14 cellular contexts compared by ENCODE assay signal in genomic region chr5:41683181-41683580, GRCh38.
A peak's percentile ranks its signal among the peaks of the same experiment; 100 is the strongest.
DNase-seq lines count a peak whose midpoint lies in the region; ATAC-seq, FAIRE-seq and TF ChIP-seq lines count a peak whose summit lies in the region.
"Had no signal": no experiment of that assay in that cellular context is flagged by ENCODE, and none has a peak within 500 bp of the region (broad histone marks: within the 10 kb centered on the region; RNA-seq: fewer than 3 reads in every experiment).

No MANE protein-coding gene starts in this region.

- in situ Hi-C loops in GM12878 (cut with MboI): no loop called here

- H3K27me3 ChIP-seq in GM12878 (replicated peaks in 1 of 2; ENCODE audit: control insufficient read depth in 2 of 2, insufficient read depth in 2 of 2, low read length in 1 of 2): no peaks in the 10 kb centered on the region
- peaks cover 0 to 2% of the 10 kb centered on the region in 2 donors for H3K27me3 ChIP-seq in naive thymus-derived CD4-positive, alpha-beta T cell (ENCODE audit: control insufficient read depth in 2 of 2, insufficient read depth in 2 of 2, low read length in 2 of 2)

- TF ChIP-seq POLR2A in GM12878 (IDR thresholded peaks at IDR 0.05; ENCODE audit: low read depth, low read length) (no peak), lower leg skin (IDR thresholded peaks at IDR 0.05) (no peak)

- H3K27ac ChIP-seq in GM12878 (ENCODE audit: control insufficient read depth, insufficient read depth): no peak overlapping the region
- H3K27ac ChIP-seq in naive thymus-derived CD4-positive, alpha-beta T cell (ENCODE audit: low read depth, low read length): no peak overlapping the region
- H3K27ac ChIP-seq: coronary artery, parathyroid adenoma, WERI-Rb-1 had no signal

- no peaks in the 10 kb centered on the region for H3K9me3 ChIP-seq in GM12878 (replicated peaks; ENCODE audit: control insufficient read depth, insufficient read depth, low read length)
- H3K9me3 ChIP-seq in naive thymus-derived CD4-positive, alpha-beta T cell (ENCODE audit: control insufficient read depth in 2 of 3, low read length in 3 of 3): no peaks in the 10 kb centered on the region

- TF ChIP-seq EP300 in GM12878 (IDR thresholded peaks at IDR 0.05; ENCODE audit: borderline replicate concordance in 1 of 2, control insufficient read depth in 1 of 2, low read depth in 2 of 2, low read length in 2 of 2): no peak

- peaks cover 0 to 13% (median 3%) of the 10 kb centered on the region in 11 donors for H3K9me3 Mint-ChIP-seq in naive thymus-derived CD4-positive, alpha-beta T cell

- no peak overlapping the region for H3K4me2 ChIP-seq in GM12878 (ENCODE audit: control insufficient read depth, insufficient read depth)

- intact Hi-C loops in GM12878 (cut with micrococcal nuclease; ENCODE audit: unreplicated experiment) (no loop called here), lower leg skin (cut with DNase I; ENCODE audit: low total_unique reads) (no loop called here)
- intact Hi-C loops in naive thymus-derived CD4-positive, alpha-beta T cell (cut with micrococcal nuclease): no loop called here

- ATAC-seq in GM18867 (IDR thresholded peaks at IDR 0.05; ENCODE audit: unreplicated experiment) (peak; percentile 61), GM19467 (IDR thresholded peaks at IDR 0.05; ENCODE audit: unreplicated experiment) (peak; percentile 62), HG02870 (IDR thresholded peaks at IDR 0.05; ENCODE audit: unreplicated experiment) (peak; percentile 62), GM12878 (peak; percentile 85)
- ATAC-seq in naive thymus-derived CD4-positive, alpha-beta T cell: no peak
- ATAC-seq: activated CD8-positive, alpha-beta memory T cell treated with anti-CD3 and anti-CD28 coated beads, Interleukin-2, amount 10 ng/mL, durations not matched to agents 7 days and 5 days; Right ventricle myocardium inferior had no signal

- FAIRE-seq in GM12878 (lab: Jason Lieb, UNC): no peak

- H3K79me2 ChIP-seq in GM12878 (ENCODE audit: control insufficient read depth, insufficient read depth, low read length): no peaks in the 10 kb centered on the region
- H3K79me2 ChIP-seq: parathyroid adenoma had no signal

- DNase-seq in GM12878 (ENCODE audit: low read depth, low spot score) (no peak), activated gamma-delta T cell treated with Interleukin-2 at 50 U/mL for 16 hours (no peak), lower leg skin (ENCODE audit: low spot score in 2 of 2) (no peak)
- no peak for DNase-seq in naive thymus-derived CD4-positive, alpha-beta T cell
- DNase-seq: activated CD8-positive, alpha-beta memory T cell treated with anti-CD3 and anti-CD28 coated beads, Interleukin-2, amount 10 ng/mL, durations not matched to agents 7 days and 5 days; AML-193; NCI-H345; WERI-Rb-1 had no signal

- H3K36me3 Mint-ChIP-seq in naive thymus-derived CD4-positive, alpha-beta T cell: no peaks in the 10 kb centered on the region
- H3K36me3 Mint-ChIP-seq: activated CD8-positive, alpha-beta memory T cell treated with anti-CD3 and anti-CD28 coated beads, Interleukin-2, amount 10 ng/mL, durations not matched to agents 7 days and 5 days had no signal

- no peak overlapping the region for H2AFZ ChIP-seq in GM12878 (ENCODE audit: control insufficient read depth, low read depth, low read length)
- H2AFZ ChIP-seq: parathyroid adenoma had no signal

- CTCF ChIA-PET in GM12878 (lab: Yijun Ruan, JAX): interaction anchor here (0.9 to 2.3 kb wide), 2 partner anchors 9 to 173 kb away, joined by 3 to 7 read pairs; no protein-coding TSS in a partner anchor
- CTCF ChIA-PET in naive thymus-derived CD4-positive, alpha-beta T cell (lab: Charles Lee): no interaction called here

- H3K27ac Mint-ChIP-seq in naive thymus-derived CD4-positive, alpha-beta T cell: no peak overlapping the region
- H3K27ac Mint-ChIP-seq: activated CD8-positive, alpha-beta memory T cell treated with anti-CD3 and anti-CD28 coated beads, Interleukin-2, amount 10 ng/mL, durations not matched to agents 7 days and 5 days had no signal

- peaks cover 0 to 1% (median 0%) of the 10 kb centered on the region in 7 donors for H3K4me1 Mint-ChIP-seq in naive thymus-derived CD4-positive, alpha-beta T cell
- H3K4me1 Mint-ChIP-seq: activated CD8-positive, alpha-beta memory T cell treated with anti-CD3 and anti-CD28 coated beads, Interleukin-2, amount 10 ng/mL, durations not matched to agents 7 days and 5 days had no signal

- H3K36me3 ChIP-seq in GM12878 (ENCODE audit: control insufficient read depth in 2 of 2, insufficient read depth in 2 of 2, low read length in 1 of 2): no peaks in the 10 kb centered on the region
- H3K36me3 ChIP-seq in naive thymus-derived CD4-positive, alpha-beta T cell (ENCODE audit: control insufficient read depth in 2 of 3, insufficient read depth in 3 of 3, low read length in 3 of 3): no peaks in the 10 kb centered on the region
- H3K36me3 ChIP-seq: WERI-Rb-1 had no signal

- no peak overlapping the region for H3K4me3 Mint-ChIP-seq in naive thymus-derived CD4-positive, alpha-beta T cell
- H3K4me3 Mint-ChIP-seq: activated CD8-positive, alpha-beta memory T cell treated with anti-CD3 and anti-CD28 coated beads, Interleukin-2, amount 10 ng/mL, durations not matched to agents 7 days and 5 days had no signal

- TF ChIP-seq CTCF in GM12878 (IDR thresholded peaks at IDR 0.05 in 2 of 3, conservative IDR thresholded peaks at IDR 0.05 in 1 of 3; ENCODE audit: control insufficient read depth in 2 of 3, extremely low read depth in 1 of 3, insufficient read depth in 1 of 3, low read depth in 3 of 3, low read length in 3 of 3) (no peak), lower leg skin (IDR thresholded peaks at IDR 0.05) (no peak)

- no peaks in the 10 kb centered on the region for H3K4me1 ChIP-seq in GM12878 (ENCODE audit: control insufficient read depth, insufficient read depth, low read length)
- H3K4me1 ChIP-seq in naive thymus-derived CD4-positive, alpha-beta T cell (ENCODE audit: control insufficient read depth in 2 of 2, insufficient read depth in 2 of 2, low read length in 2 of 2): no peaks in the 10 kb centered on the region
- H3K4me1 ChIP-seq: parathyroid adenoma had no signal

- H3K4me3 ChIP-seq in GM12878 (no peak overlapping the region), lower leg skin (ENCODE audit: low read depth, poor library complexity, severe bottlenecking) (no peak overlapping the region)
- no peak overlapping the region for H3K4me3 ChIP-seq in naive thymus-derived CD4-positive, alpha-beta T cell (ENCODE audit: low read length)
- H3K4me3 ChIP-seq: coronary artery had no signal

- WGBS in GM12878 (ENCODE audit: insufficient coverage, insufficient replicate concordance, low lambda C conversion rate, missing lambda C conversion rate): 14% methylated on average over 3 of the region's 3 CpGs
- 74 to 75% methylated on average over 3 of the region's 3 CpGs for WGBS in lower leg skin, 2 donors

- H4K20me1 ChIP-seq in GM12878 (ENCODE audit: control insufficient read depth, insufficient read depth): no peaks in the 10 kb centered on the region

- SMC1A ChIA-PET in GM12878 (lab: Charles Lee; ENCODE audit: uncharacterized antibody, unreplicated experiment): interaction anchor here (1.2 kb wide), 1 partner anchor 160 kb away, joined by 4 read pairs; no protein-coding TSS in a partner anchor

- TF ChIP-seq RAD21 in GM12878 (IDR thresholded peaks at IDR 0.05; ENCODE audit: insufficient read depth, low read depth, low read length): no peak

- RAD21 ChIA-PET in GM12878 (lab: Charles Lee; ENCODE audit: unreplicated experiment): no interaction called here

- peaks cover 5 to 23% (median 17%) of the 10 kb centered on the region in 5 donors for H3K27me3 Mint-ChIP-seq in naive thymus-derived CD4-positive, alpha-beta T cell

- POLR2A ChIA-PET in GM12878 (lab: Charles Lee): no interaction called here
- POLR2A ChIA-PET in naive thymus-derived CD4-positive, alpha-beta T cell (lab: Charles Lee): no interaction called here

- BruUV-seq in GM12878 (replicated peaks; lab: Mats Ljungman, UMichigan): no TSS peak

- H3K9ac ChIP-seq in GM12878 (ENCODE audit: control insufficient read depth, insufficient read depth, low read length): no peak overlapping the region
- H3K9ac ChIP-seq: parathyroid adenoma had no signal

TF ChIP-seq in GM12878, 131 proteins besides CTCF, POLR2A, EP300 and RAD21 (continues in another document):
- TF ChIP-seq PAX8 (IDR thresholded peaks at IDR 0.05) (no peak), CHD2 (IDR thresholded peaks at IDR 0.05; ENCODE audit: borderline replicate concordance, low read depth, low read length) (no peak), MYB (IDR thresholded peaks at IDR 0.05; ENCODE audit: borderline replicate concordance, low read depth, low read length) (no peak), BCLAF1 (IDR thresholded peaks at IDR 0.05) (no peak), BACH1 (IDR thresholded peaks at IDR 0.05; ENCODE audit: borderline replicate concordance) (no peak)
